Comparison of ENCODE assay signal across 19 cellular contexts in the genomic region with DNA sequence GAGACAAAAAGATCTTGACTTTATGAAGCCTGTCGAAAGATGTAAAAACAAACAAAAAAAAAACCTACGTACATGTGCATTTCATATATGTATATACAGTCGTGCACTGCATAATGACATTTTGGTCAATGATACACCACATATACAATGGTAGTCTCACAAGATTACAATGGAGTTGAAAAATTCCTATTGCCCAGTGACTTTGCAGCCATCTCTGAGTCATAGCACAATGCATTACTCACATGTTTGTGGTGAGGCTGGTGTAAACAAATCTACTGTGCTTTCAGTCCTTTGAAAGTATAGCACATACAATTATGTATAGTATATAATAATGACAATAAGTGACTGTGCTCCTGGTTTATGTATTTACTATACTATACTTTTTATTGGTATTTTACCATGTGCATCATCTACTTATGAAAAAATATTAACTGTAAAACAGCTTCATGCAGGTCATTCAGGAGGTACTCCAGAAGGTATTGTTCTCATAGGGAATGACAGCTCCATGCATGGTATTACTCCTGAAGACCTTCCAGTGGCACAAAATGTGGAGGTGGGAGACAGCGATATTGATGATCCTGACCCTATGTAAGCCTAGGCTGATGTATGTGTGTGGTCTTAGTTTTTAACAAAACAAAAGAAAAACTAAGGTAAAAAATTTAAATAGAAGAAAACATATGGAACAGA.
DNase-seq lines count a peak whose midpoint lies in the region; ATAC-seq, FAIRE-seq and TF ChIP-seq lines count a peak whose summit lies in the region.
"Had no signal": no experiment of that assay in that cellular context is flagged by ENCODE, and none has a peak within 500 bp of the region (broad histone marks: within the 10 kb centered on the region; RNA-seq: fewer than 3 reads in every experiment).

No MANE protein-coding gene starts in this region.

- TF ChIP-seq POLR2A in breast epithelium (IDR thresholded peaks at IDR 0.05) = no peak

- ATAC-seq in SK-N-SH treated with all-trans-retinoic acid at 6 μM for 48 hours = peak; percentile 91
- ATAC-seq: activated T-cell treated with anti-CD3 and anti-CD28 coated beads, Interleukin-2, amount 50 U/mL, for 4 hours; stimulated activated naive CD8-positive, alpha-beta T cell treated with anti-CD3 and anti-CD28 coated beads, Interleukin-15, amount 100 ng/mL, for 72 hours had no signal

- H3K9me3 ChIP-seq in breast epithelium = peaks cover 0 to 6% of the 10 kb centered on the region in 2 donors

- no peak overlapping the region for H3K4me3 Mint-ChIP-seq in MCF 10A (ENCODE audit: unreplicated experiment)
- H3K4me3 Mint-ChIP-seq: activated T-cell treated with anti-CD3 and anti-CD28 coated beads, Interleukin-2, amount 50 U/mL, for 4 hours; stimulated activated naive CD8-positive, alpha-beta T cell treated with anti-CD3 and anti-CD28 coated beads, Interleukin-15, amount 100 ng/mL, for 72 hours had no signal

- H3K36me3 Mint-ChIP-seq in MCF 10A (ENCODE audit: insufficient read depth, unreplicated experiment) = no peaks in the 10 kb centered on the region

- H3K9me3 Mint-ChIP-seq in MCF 10A (ENCODE audit: unreplicated experiment) = no peaks in the 10 kb centered on the region
- H3K9me3 Mint-ChIP-seq: stimulated activated naive CD8-positive, alpha-beta T cell treated with anti-CD3 and anti-CD28 coated beads, Interleukin-15, amount 100 ng/mL, for 72 hours had no signal

- no TSS peak for BruUV-seq in MCF 10A (replicated peaks; lab: Mats Ljungman, UMichigan)

- DNase-seq in MCF 10A (ENCODE audit: unreplicated experiment) (peak; percentile 75), breast epithelium (ENCODE audit: low spot score in 2 of 2) (no peak), fibroblast of mammary gland (ENCODE audit: low read depth) (peak; percentile 91), urothelium cell line (ENCODE audit: low spot score) (peak; percentile 62), NCI-H1436 treated with DMSO at 0.1 percent for 48 hours (lab: John Stamatoyannopoulos, UW) (no peak)
- no peak for DNase-seq in activated CD4-positive, alpha-beta T cell treated with anti-CD3 and anti-CD28 coated beads, Interleukin-2, amount 50 U/mL, for 1 hour
- DNase-seq in activated effector memory CD4-positive, alpha-beta T cell treated with Interleukin-2 at 50 U/mL for 16 hours = no peak
- DNase-seq: activated T-cell treated with anti-CD3 and anti-CD28 coated beads, Interleukin-2, amount 50 U/mL, for 4 hours; central memory CD4-positive, alpha-beta T cell; DND-41; glutamatergic neuron; KG1; NCI-H2171 treated with DMSO at 0.1 percent for 48 hours; stimulated activated CD4-positive, alpha-beta T cell treated with anti-CD3 and anti-CD28 coated beads, Interleukin-4, amount 100 ng/mL, for 1 hour; stimulated activated naive CD8-positive, alpha-beta T cell treated with anti-CD3 and anti-CD28 coated beads, Interleukin-15, amount 100 ng/mL, for 72 hours had no signal

- H3K4me1 Mint-ChIP-seq in MCF 10A (ENCODE audit: insufficient read depth, unreplicated experiment) = no peaks in the 10 kb centered on the region

- no peak overlapping the region for H3K27ac ChIP-seq in breast epithelium
- H3K27ac ChIP-seq: 22Rv1, parathyroid adenoma had no signal

- peak overlapping the region; percentile 35 for H3K27ac Mint-ChIP-seq in MCF 10A (ENCODE audit: low read depth, unreplicated experiment)
- H3K27ac Mint-ChIP-seq: stimulated activated naive CD8-positive, alpha-beta T cell treated with anti-CD3 and anti-CD28 coated beads, Interleukin-15, amount 100 ng/mL, for 72 hours had no signal

- no peaks in the 10 kb centered on the region for H3K27me3 Mint-ChIP-seq in MCF 10A (ENCODE audit: insufficient read depth, unreplicated experiment)
- H3K27me3 Mint-ChIP-seq: stimulated activated naive CD8-positive, alpha-beta T cell treated with anti-CD3 and anti-CD28 coated beads, Interleukin-15, amount 100 ng/mL, for 72 hours had no signal

- H3K4me1 ChIP-seq in breast epithelium = no peaks in the 10 kb centered on the region
- H3K4me1 ChIP-seq: parathyroid adenoma had no signal

- CTCF ChIA-PET in MCF 10A (lab: Yijun Ruan, JAX) = interaction anchor here (0.5 kb wide), 1 partner anchor 37 kb away, joined by 5 read pairs; no protein-coding TSS in a partner anchor

- FAIRE-seq in urothelium cell line (lab: Jason Lieb, UNC) = peak; percentile 74
- FAIRE-seq: GM18507 had no signal

- POLR2A ChIA-PET in MCF 10A (lab: Yijun Ruan, JAX) = interaction anchor here (0.9 to 1.5 kb wide), 2 partner anchors 10 to 12 kb away, joined by 3 to 4 read pairs; no protein-coding TSS in a partner anchor

- H3K4me3 ChIP-seq in breast epithelium = no peak overlapping the region
- H3K4me3 ChIP-seq in fibroblast of mammary gland (ENCODE audit: control insufficient read depth, low read depth, low read length) = no peak overlapping the region

- no peaks in the 10 kb centered on the region for H3K27me3 ChIP-seq in breast epithelium

- intact Hi-C loops in MCF 10A (cut with micrococcal nuclease) (no loop called here), breast epithelium (cut with DNase I; ENCODE audit: low total_unique reads) (no loop called here)

- no peak for TF ChIP-seq CTCF in MCF 10A (IDR thresholded peaks at IDR 0.05; ENCODE audit: unreplicated experiment)
- no peak for TF ChIP-seq CTCF in breast epithelium (IDR thresholded peaks at IDR 0.05)
- TF ChIP-seq CTCF in fibroblast of mammary gland (conservative IDR thresholded peaks at IDR 0.05; ENCODE audit: control insufficient read depth, insufficient read depth, low read depth, low read length) = no peak

- no peaks in the 10 kb centered on the region for H3K36me3 ChIP-seq in breast epithelium

TF ChIP-seq in SK-N-SH treated with all-trans-retinoic acid at 6 μM for 48 hours, 23 proteins besides CTCF, POLR2A, EP300 and RAD21:
- no peak for TF ChIP-seq ZFP3 (CRISPR knock-in tag; IDR thresholded peaks at IDR 0.05)
- TF ChIP-seq, protein P1, sequence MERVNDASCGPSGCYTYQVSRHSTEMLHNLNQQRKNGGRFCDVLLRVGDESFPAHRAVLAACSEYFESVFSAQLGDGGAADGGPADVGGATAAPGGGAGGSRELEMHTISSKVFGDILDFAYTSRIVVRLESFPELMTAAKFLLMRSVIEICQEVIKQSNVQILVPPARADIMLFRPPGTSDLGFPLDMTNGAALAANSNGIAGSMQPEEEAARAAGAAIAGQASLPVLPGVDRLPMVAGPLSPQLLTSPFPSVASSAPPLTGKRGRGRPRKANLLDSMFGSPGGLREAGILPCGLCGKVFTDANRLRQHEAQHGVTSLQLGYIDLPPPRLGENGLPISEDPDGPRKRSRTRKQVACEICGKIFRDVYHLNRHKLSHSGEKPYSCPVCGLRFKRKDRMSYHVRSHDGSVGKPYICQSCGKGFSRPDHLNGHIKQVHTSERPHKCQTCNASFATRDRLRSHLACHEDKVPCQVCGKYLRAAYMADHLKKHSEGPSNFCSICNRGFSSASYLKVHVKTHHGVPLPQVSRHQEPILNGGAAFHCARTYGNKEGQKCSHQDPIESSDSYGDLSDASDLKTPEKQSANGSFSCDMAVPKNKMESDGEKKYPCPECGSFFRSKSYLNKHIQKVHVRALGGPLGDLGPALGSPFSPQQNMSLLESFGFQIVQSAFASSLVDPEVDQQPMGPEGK (CRISPR knock-in tag; IDR thresholded peaks at IDR 0.05; ENCODE audit: borderline replicate concordance) = no peak
- no peak for TF ChIP-seq ZNF70 (CRISPR knock-in tag; IDR thresholded peaks at IDR 0.05)
- no peak for TF ChIP-seq SNAI2 (CRISPR knock-in tag; IDR thresholded peaks at IDR 0.05)
- TF ChIP-seq ZNF8 (CRISPR knock-in tag; IDR thresholded peaks at IDR 0.05) = no peak
- TF ChIP-seq, protein P2, sequence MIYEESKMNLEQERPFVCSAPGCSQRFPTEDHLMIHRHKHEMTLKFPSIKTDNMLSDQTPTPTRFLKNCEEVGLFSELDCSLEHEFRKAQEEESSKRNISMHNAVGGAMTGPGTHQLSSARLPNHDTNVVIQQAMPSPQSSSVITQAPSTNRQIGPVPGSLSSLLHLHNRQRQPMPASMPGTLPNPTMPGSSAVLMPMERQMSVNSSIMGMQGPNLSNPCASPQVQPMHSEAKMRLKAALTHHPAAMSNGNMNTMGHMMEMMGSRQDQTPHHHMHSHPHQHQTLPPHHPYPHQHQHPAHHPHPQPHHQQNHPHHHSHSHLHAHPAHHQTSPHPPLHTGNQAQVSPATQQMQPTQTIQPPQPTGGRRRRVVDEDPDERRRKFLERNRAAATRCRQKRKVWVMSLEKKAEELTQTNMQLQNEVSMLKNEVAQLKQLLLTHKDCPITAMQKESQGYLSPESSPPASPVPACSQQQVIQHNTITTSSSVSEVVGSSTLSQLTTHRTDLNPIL (CRISPR knock-in tag; IDR thresholded peaks at IDR 0.05; ENCODE audit: low read depth) = no peak
- no peak for TF ChIP-seq ZNF565 (CRISPR knock-in tag; conservative IDR thresholded peaks at IDR 0.05; ENCODE audit: low read depth)
- no peak for TF ChIP-seq BACH2 (CRISPR knock-in tag; IDR thresholded peaks at IDR 0.05; ENCODE audit: borderline replicate concordance)
- TF ChIP-seq GLIS3 (CRISPR knock-in tag; IDR thresholded peaks at IDR 0.05) = no peak
- no peak for TF ChIP-seq ESRRG (CRISPR knock-in tag; IDR thresholded peaks at IDR 0.05)

Comparison
In these comparisons a context has a peak if more than half of its experiments do, and no peak if none do; other contexts are left out.
1. DNase-seq: peak in MCF 10A (single experiment), fibroblast of mammary gland (single experiment) and urothelium cell line (single experiment); none in breast epithelium (0 of 2), activated CD4-positive, alpha-beta T cell treated with anti-CD3 and anti-CD28 coated beads, Interleukin-2, amount 50 U/mL, for 1 hour (single experiment), NCI-H1436 treated with DMSO at 0.1 percent for 48 hours (single experiment) and activated effector memory CD4-positive, alpha-beta T cell treated with Interleukin-2 at 50 U/mL for 16 hours (single experiment).